ENCODE assay signal across 8 cellular contexts in the genomic region with DNA sequence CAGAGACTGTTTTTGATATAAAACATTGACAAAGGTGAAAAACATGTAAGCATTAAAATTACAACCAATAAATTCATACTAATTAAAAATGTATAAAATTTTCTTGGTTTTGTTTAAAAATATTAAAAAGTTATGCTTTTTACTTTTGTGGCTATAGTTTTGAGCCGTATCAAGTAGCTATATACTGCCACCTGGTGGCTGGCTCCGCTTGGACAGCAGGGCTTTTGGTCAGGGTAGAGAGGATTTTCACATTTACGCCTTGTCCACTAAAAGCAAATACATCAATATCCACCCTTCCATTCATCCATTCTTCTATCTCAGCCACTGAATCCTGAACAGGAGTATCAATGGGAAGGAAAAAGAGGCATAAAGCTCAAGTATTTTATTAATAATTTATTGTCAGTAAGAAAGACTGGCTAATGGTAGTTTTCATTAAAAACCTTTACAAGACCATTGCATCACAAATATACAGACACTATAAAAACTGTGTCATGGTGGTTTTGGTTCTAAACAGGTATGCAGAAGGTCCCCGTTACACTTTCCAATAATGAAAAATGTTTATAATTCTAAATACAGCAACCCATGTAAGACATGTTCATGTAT. TPM values are rescaled to one million over a fixed set of nuclear protein-coding genes. Genes with fewer than 3 reads are reported as not detected.
DNase-seq lines count a peak whose midpoint lies in the region; ATAC-seq and TF ChIP-seq lines count a peak whose summit lies in the region.

No MANE protein-coding gene starts in this region.

- peak; percentile 58 for ATAC-seq in HG02571 (IDR thresholded peaks at IDR 0.05; ENCODE audit: unreplicated experiment)
- peak; percentile 77 for ATAC-seq in upper lobe of right lung

- TF ChIP-seq POLR2A in ovary (IDR thresholded peaks at IDR 0.05): no peak

- H3K4me3 ChIP-seq in ovary (no peak overlapping the region), upper lobe of right lung (no peak overlapping the region)

- peaks cover 2% of the 10 kb centered on the region for H3K4me1 ChIP-seq in ovary (ENCODE audit: insufficient read depth)
- H3K4me1 ChIP-seq in upper lobe of right lung: no peaks in the 10 kb centered on the region

- H3K36me3 ChIP-seq in ovary (no peaks in the 10 kb centered on the region), upper lobe of right lung (peaks cover 7% of the 10 kb centered on the region)

- no peaks in the 10 kb centered on the region for H3K27me3 ChIP-seq in ovary
- H3K27me3 ChIP-seq in upper lobe of right lung: no peaks in the 10 kb centered on the region

- intact Hi-C loops in ovary (cut with DNase I) (loop anchor here in 3 of 4 donors (5.0 to 10.0 kb wide), 3 partner anchors 283 to 293 kb away; no protein-coding TSS in a partner anchor), upper lobe of right lung (cut with DNase I) (loop anchor here (10.0 kb wide), 1 partner anchor 293 kb away; no protein-coding TSS in a partner anchor)

- H3K27ac ChIP-seq in ovary (no peak overlapping the region), upper lobe of right lung (no peak overlapping the region)

- H3K9me3 ChIP-seq in ovary (no peaks in the 10 kb centered on the region), upper lobe of right lung (no peaks in the 10 kb centered on the region)

- 34 to 36% (median 36%) methylated on average over 4 of the region's 4 CpGs for WGBS in ovary, 3 donors

- TF ChIP-seq EP300 in ovary (IDR thresholded peaks at IDR 0.05): no peak

- peak; percentile 2 for DNase-seq in NK-92 treated with Interleukin-12 subunit alpha and Interleukin-12 subunit beta, amount 100 ng/mL, for 24 hours (lab: John Stamatoyannopoulos, UW)
- no peak for DNase-seq in NK-92 (lab: John Stamatoyannopoulos, UW; ENCODE audit: unreplicated experiment)
- peak; percentile 73 for DNase-seq in OCI-M1 (lab: John Stamatoyannopoulos, UW)
- DNase-seq in activated T-cell treated with anti-CD3 and anti-CD28 coated beads, Interleukin-2, amount 50 U/mL, for 48 hours: peak; percentile 67
- DNase-seq in fibroblast of the conjunctiva (ENCODE audit: low read depth): peak; percentile 38
- DNase-seq in ovary: peak; percentile 51 to 77 (median 69)
- DNase-seq in upper lobe of right lung: peak; percentile 76

- TF ChIP-seq CTCF in ovary (IDR thresholded peaks at IDR 0.05) (peak; percentile 36 to 63 (median 59)), upper lobe of right lung (IDR thresholded peaks at IDR 0.05) (peak; percentile 94)

RNA-seq across cellular contexts. Expression of a gene that starts 32.1 kb away (rescaled TPM):
- not detected for total RNA-seq in ovary
- polyA plus RNA-seq in ovary: not detected
- total RNA-seq in upper lobe of right lung: not detected
